In genomic region chr5:94908889-94909480, GRCh38 we compare ENCODE assay signal across 8 cellular contexts.
DNase-seq lines count a peak whose midpoint lies in the region; ATAC-seq, FAIRE-seq and TF ChIP-seq lines count a peak whose summit lies in the region.

No MANE protein-coding gene starts in this region.

- CTCF ChIA-PET in WTC11 (lab: Charles Lee) = interaction anchor here (0.9 to 1.2 kb wide), 3 partner anchors 15 to 347 kb away, joined by 3 to 4 read pairs (median 3); no protein-coding TSS in a partner anchor

- ATAC-seq in WTC11 (peak; percentile 69; the same call in 1 of the 2 replicates), GM19328 (IDR thresholded peaks at IDR 0.05; ENCODE audit: unreplicated experiment) (no peak)

- no peaks in the 10 kb centered on the region for H3K9me3 Mint-ChIP-seq in WTC11
- H3K9me3 Mint-ChIP-seq in immature natural killer cell = no peaks in the 10 kb centered on the region

- DNase-seq in ACHN (peak; percentile 56), HT1080 (ENCODE audit: low read depth) (peak; percentile 8), WTC11 (ENCODE audit: low spot score) (no peak), immature natural killer cell (peak in 2 of 3 donors; percentile 6 to 7), GM19240 (ENCODE audit: insufficient read length, low spot score) (no peak)
- no peak for DNase-seq in stimulated activated CD4-positive, alpha-beta T cell treated with anti-CD3 and anti-CD28 coated beads, Interleukin-2, amount 100 ng/mL, for 24 hours

- no peaks in the 10 kb centered on the region for H3K36me3 Mint-ChIP-seq in WTC11
- H3K36me3 Mint-ChIP-seq in immature natural killer cell = no peaks in the 10 kb centered on the region

- FAIRE-seq in G401.6 (lab: Jason Lieb, UNC) = peak; percentile 92

- no peaks in the 10 kb centered on the region for H3K27me3 Mint-ChIP-seq in WTC11 (ENCODE audit: low read depth)
- H3K27me3 Mint-ChIP-seq in immature natural killer cell (ENCODE audit: low read depth in 3 of 3) = peaks cover 0 to 1% (median 0%) of the 10 kb centered on the region in 3 donors

- POLR2A ChIA-PET in WTC11 (lab: Charles Lee) = no interaction called here

- no peaks in the 10 kb centered on the region for H3K4me1 Mint-ChIP-seq in WTC11
- H3K4me1 Mint-ChIP-seq in immature natural killer cell = no peaks in the 10 kb centered on the region

- in situ Hi-C loops in ACHN (cut with HindIII; ENCODE audit: low pct_ligation_motif_present, low pct_unique_long_range_greater_than_20kb, low sequenced_read_pairs) = no loop called here

- peak; percentile 63 for TF ChIP-seq CTCF in WTC11 (IDR thresholded peaks at IDR 0.05)

- H3K27ac Mint-ChIP-seq in WTC11 = no peak overlapping the region
- no peak overlapping the region for H3K27ac Mint-ChIP-seq in immature natural killer cell

- H3K4me3 Mint-ChIP-seq in WTC11 = no peak overlapping the region
- no peak overlapping the region for H3K4me3 Mint-ChIP-seq in immature natural killer cell

TF ChIP-seq in WTC11, 78 proteins besides CTCF, POLR2A, EP300 and RAD21:
- TF ChIP-seq E2F4 (CRISPR knock-in tag; IDR thresholded peaks at IDR 0.05; ENCODE audit: borderline replicate concordance, low read depth) = no peak

Comparison
In these comparisons a context has a peak if more than half of its experiments do, and no peak if none do; other contexts are left out.
1. DNase-seq: peak in ACHN (single experiment), HT1080 (single experiment) and immature natural killer cell (2 of 3); none in WTC11 (single experiment), stimulated activated CD4-positive, alpha-beta T cell treated with anti-CD3 and anti-CD28 coated beads, Interleukin-2, amount 100 ng/mL, for 24 hours (0 of 2) and GM19240 (single experiment).